ENCODE assay signal across 29 cellular contexts in the genomic region with DNA sequence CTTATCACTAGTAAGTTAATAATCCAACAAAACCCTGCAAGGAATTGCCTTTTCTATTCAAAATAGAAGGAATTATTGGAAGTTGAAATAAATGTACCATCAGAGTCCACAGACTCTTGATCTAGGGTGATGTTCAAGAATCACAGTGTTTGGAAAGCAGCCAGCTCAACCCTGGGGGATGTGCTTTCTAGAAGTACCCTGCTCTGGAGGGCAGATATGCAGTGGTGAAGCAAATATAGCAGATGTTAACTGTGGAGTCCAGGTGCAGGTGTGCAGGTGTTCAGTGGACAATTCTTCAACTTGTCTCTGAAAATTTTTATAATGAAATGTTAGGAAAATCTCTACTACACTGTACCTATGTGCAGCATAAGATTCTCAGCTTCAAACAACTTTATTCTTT. TPM values are rescaled to one million over a fixed set of nuclear protein-coding genes. Genes with fewer than 3 reads are reported as not detected.
DNase-seq lines count a peak whose midpoint lies in the region; ATAC-seq and TF ChIP-seq lines count a peak whose summit lies in the region.
"Had no signal": no experiment of that assay in that cellular context is flagged by ENCODE, and none has a peak within 500 bp of the region (broad histone marks: within the 10 kb centered on the region; RNA-seq: fewer than 3 reads in every experiment).

No MANE protein-coding gene starts in this region.

- ATAC-seq in DND-41 (ENCODE audit: insufficient read depth, low read depth) (no peak), GM18498 (IDR thresholded peaks at IDR 0.05; ENCODE audit: unreplicated experiment) (no peak)
- ATAC-seq: mucosa of descending colon had no signal

- H3K36me3 ChIP-seq in DND-41 (ENCODE audit: insufficient read depth, low read length) (no peaks in the 10 kb centered on the region), Caco-2 (ENCODE audit: control insufficient read depth, insufficient read depth, low read length) (no peaks in the 10 kb centered on the region)
- H3K36me3 ChIP-seq: adrenal gland, BLaER1, HAP-1, thyroid gland had no signal

- H3K9me3 ChIP-seq in DND-41 (ENCODE audit: insufficient read depth, low read length, severe bottlenecking) (peaks cover 10% of the 10 kb centered on the region), Caco-2 (no peaks in the 10 kb centered on the region)
- H3K9me3 ChIP-seq: adrenal gland, HAP-1, mucosa of descending colon, thyroid gland had no signal

- no peaks in the 10 kb centered on the region for H3K36me3 Mint-ChIP-seq in Caco-2 (ENCODE audit: insufficient read depth, unreplicated experiment)

- H3K27me3 ChIP-seq in DND-41 (ENCODE audit: insufficient read depth, low read length, poor library complexity) = peaks cover 22% of the 10 kb centered on the region
- H3K27me3 ChIP-seq in Caco-2 (replicated peaks; ENCODE audit: control insufficient read depth, insufficient read depth, low read length) = no peaks in the 10 kb centered on the region; the same call in 1 of the 2 replicates

- BruUV-seq in Caco-2 (replicated peaks; lab: Mats Ljungman, UMichigan) = no TSS peak

- H3K4me1 Mint-ChIP-seq in Caco-2 (ENCODE audit: low read depth, unreplicated experiment) = peaks cover 12% of the 10 kb centered on the region

- no peaks in the 10 kb centered on the region for H4K20me1 ChIP-seq in DND-41 (ENCODE audit: insufficient read depth, low read length)

- no peak overlapping the region for H3K27ac ChIP-seq in DND-41 (ENCODE audit: low read length)
- H3K27ac ChIP-seq: adrenal gland, BLaER1, epithelial cell of prostate, PC-9, thyroid gland had no signal

- peaks cover 26% of the 10 kb centered on the region for H3K27me3 Mint-ChIP-seq in Caco-2 (ENCODE audit: insufficient read depth, unreplicated experiment)

- no peak overlapping the region for H2AFZ ChIP-seq in DND-41 (ENCODE audit: low read depth, low read length)
- H2AFZ ChIP-seq: PC-9 had no signal

- DNase-seq in DMS153 treated with DMSO at 0.1 percent for 48 hours (lab: John Stamatoyannopoulos, UW; ENCODE audit: unreplicated experiment) (peak; percentile 37), DND-41 (peak; percentile 16), NCI-H2171 (lab: John Stamatoyannopoulos, UW) (peak; percentile 50), RPMI8226 (peak; percentile 75), Caco-2 (no peak)
- no peak for DNase-seq in activated CD8-positive, alpha-beta memory T cell treated with anti-CD3 and anti-CD28 coated beads for 24 hours
- DNase-seq: activated CD4-positive, alpha-beta memory T cell treated with anti-CD3 and anti-CD28 coated beads, Interleukin-2, amount 10 ng/mL, durations not matched to agents 7 days and 5 days; activated CD8-positive, alpha-beta memory T cell treated with anti-CD3 and anti-CD28 coated beads, Interleukin-2, amount 50 U/mL, for 48 hours; activated naive CD4-positive, alpha-beta T cell treated with anti-CD3 and anti-CD28 coated beads, Interleukin-2, amount 10 ng/mL, durations not matched to agents 7 days and 5 days; adrenal gland; central memory CD4-positive, alpha-beta T cell; cortex of kidney; effector memory CD4-positive, alpha-beta T cell; hypothalamus; mammary epithelial cell; mucosa of descending colon; NCI-H1694 treated with DMSO at 0.1 percent for 48 hours; nephron progenitor cell; PC-9; Right ventricle myocardium superior; stimulated activated CD4-positive, alpha-beta T cell treated with anti-CD3 and anti-CD28 coated beads, Interleukin-4, amount 100 ng/mL, for 1 hour; T-helper 2 cell; thyroid gland had no signal

- POLR2A ChIA-PET in Caco-2 (lab: Charles Lee) = no interaction called here

- no peak for TF ChIP-seq CTCF in DND-41 (IDR thresholded peaks at IDR 0.05; ENCODE audit: borderline replicate concordance, extremely low read depth, low read length, poor library complexity, severe bottlenecking)
- TF ChIP-seq CTCF in Caco-2 (IDR thresholded peaks at IDR 0.05; ENCODE audit: insufficient read depth in 1 of 2, low read depth in 1 of 2, low read length in 1 of 2, severe bottlenecking in 1 of 2, unreplicated experiment in 1 of 2) = no peak

- H3K4me3 ChIP-seq in DND-41 (ENCODE audit: low read depth in 1 of 2, low read length in 2 of 2) (no peak overlapping the region), Caco-2 (ENCODE audit: low read depth, low read length) (no peak overlapping the region)
- H3K4me3 ChIP-seq: adrenal gland, BLaER1, HAP-1, mucosa of descending colon, PC-9, thyroid gland had no signal

- no peak overlapping the region for H3K27ac Mint-ChIP-seq in Caco-2 (ENCODE audit: unreplicated experiment)
- H3K27ac Mint-ChIP-seq: activated CD4-positive, alpha-beta memory T cell treated with anti-CD3 and anti-CD28 coated beads, Interleukin-2, amount 10 ng/mL, durations not matched to agents 7 days and 5 days; activated naive CD4-positive, alpha-beta T cell treated with anti-CD3 and anti-CD28 coated beads, Interleukin-2, amount 10 ng/mL, durations not matched to agents 7 days and 5 days; nephron progenitor cell had no signal

- no peak overlapping the region for H3K9ac ChIP-seq in DND-41 (ENCODE audit: low read depth, low read length)
- H3K9ac ChIP-seq: BLaER1 had no signal

- intact Hi-C loops in Caco-2 (cut with micrococcal nuclease; ENCODE audit: unreplicated experiment) = no loop called here

- no peaks in the 10 kb centered on the region for H3K79me2 ChIP-seq in DND-41 (ENCODE audit: insufficient read depth, low read length)

- no peaks in the 10 kb centered on the region for H3K4me1 ChIP-seq in DND-41 (ENCODE audit: insufficient read depth, low read length)
- peaks cover 2% of the 10 kb centered on the region; the same call in 1 of the 2 replicates for H3K4me1 ChIP-seq in Caco-2
- H3K4me1 ChIP-seq: HAP-1 had no signal

- no peaks in the 10 kb centered on the region for H3K9me3 Mint-ChIP-seq in Caco-2 (ENCODE audit: unreplicated experiment)

- no peak overlapping the region for H3K4me3 Mint-ChIP-seq in Caco-2 (ENCODE audit: unreplicated experiment)
- H3K4me3 Mint-ChIP-seq: activated CD4-positive, alpha-beta memory T cell treated with anti-CD3 and anti-CD28 coated beads, Interleukin-2, amount 10 ng/mL, durations not matched to agents 7 days and 5 days; activated naive CD4-positive, alpha-beta T cell treated with anti-CD3 and anti-CD28 coated beads, Interleukin-2, amount 10 ng/mL, durations not matched to agents 7 days and 5 days; nephron progenitor cell had no signal

- CTCF ChIA-PET in Caco-2 (lab: Charles Lee) = no interaction called here

- no peak overlapping the region for H3K4me2 ChIP-seq in DND-41 (ENCODE audit: insufficient read depth, low read length)
- H3K4me2 ChIP-seq: BLaER1, PC-9 had no signal

RNA-seq across cellular contexts. Expression of gene INSM1, which starts 9.1 kb away (rescaled TPM):
- not detected in 2 replicates for total RNA-seq in Caco-2 (2022)
- total RNA-seq: activated CD4-positive, alpha-beta memory T cell treated with anti-CD3 and anti-CD28 coated beads, Interleukin-2, amount 10 ng/mL, durations not matched to agents 7 days and 5 days; mammary epithelial cell; NCI-H460; osteocyte; PC-9; Right ventricle myocardium superior had no signal

Comparison
In these comparisons a context has a peak if more than half of its experiments do, and no peak if none do; other contexts are left out.
1. DNase-seq: peak in DMS153 treated with DMSO at 0.1 percent for 48 hours (single experiment), DND-41 (single experiment), NCI-H2171 (single experiment) and RPMI8226 (single experiment); none in activated CD8-positive, alpha-beta memory T cell treated with anti-CD3 and anti-CD28 coated beads for 24 hours (single experiment) and Caco-2 (0 of 2).